Comparison of ENCODE assay signal across 27 cellular contexts in genomic region chr12:115886666-115887065, GRCh38.
"Had no signal": no experiment of that assay in that cellular context is flagged by ENCODE, and none has a peak within 500 bp of the region (broad histone marks: within the 10 kb centered on the region; RNA-seq: fewer than 3 reads in every experiment).

No MANE protein-coding gene starts in this region.

- H3K27ac ChIP-seq: brain microvascular endothelial cell, coronary artery, esophagus muscularis mucosa, foreskin keratinocyte, gastrocnemius medialis, heart left ventricle, VCaP had no signal

- ATAC-seq: activated CD4-positive, CD25-positive, alpha-beta regulatory T cell treated with anti-CD3 and anti-CD28 coated beads, Interleukin-2, amount 50 U/mL, for 24 hours; activated CD8-positive, alpha-beta T cell treated with anti-CD3 and anti-CD28 coated beads for 36 hours; activated T-cell treated with anti-CD3 and anti-CD28 coated beads, Interleukin-2, amount 50 U/mL, for 4 hours; activated T-helper 17 cell treated with anti-CD3 and anti-CD28 coated beads, Interleukin-2, amount 50 U/mL, for 72 hours; effector memory CD8-positive, alpha-beta T cell; foreskin keratinocyte; gastrocnemius medialis; heart left ventricle; WTC11 had no signal

- H3K36me3 ChIP-seq: brain microvascular endothelial cell, esophagus muscularis mucosa, gastrocnemius medialis, heart left ventricle had no signal

- DNase-seq: activated CD4-positive, alpha-beta T cell treated with anti-CD3 and anti-CD28 coated beads for 48 hours; activated CD4-positive, alpha-beta T cell treated with anti-CD3 and anti-CD28 coated beads, Interleukin-2, amount 50 U/mL, for 1 hour; activated CD4-positive, alpha-beta T cell treated with anti-CD3 and anti-CD28 coated beads, Interleukin-2, amount 50 U/mL, for 48 hours; activated CD8-positive, alpha-beta memory T cell treated with anti-CD3 and anti-CD28 coated beads for 24 hours; activated CD8-positive, alpha-beta T cell treated with anti-CD3 and anti-CD28 coated beads for 36 hours; activated effector memory CD4-positive, alpha-beta T cell treated with Interleukin-2 at 50 U/mL for 16 hours; activated gamma-delta T cell treated with Interleukin-2 at 50 U/mL for 16 hours; activated naive CD4-positive, alpha-beta T cell treated with anti-CD3 and anti-CD28 coated beads, Interleukin-2, amount 50 U/mL, for 16 hours; activated naive CD4-positive, alpha-beta T cell treated with Interleukin-2 at 50 U/mL for 16 hours; activated T-cell treated with anti-CD3 and anti-CD28 coated beads, Interleukin-2, amount 50 U/mL, for 4 hours; amniotic stem cell; anterior cingulate cortex; brain microvascular endothelial cell; effector CD4-positive, alpha-beta T cell; effector memory CD8-positive, alpha-beta T cell; erythroblast; foreskin keratinocyte; gastrocnemius medialis; glutamatergic neuron; heart left ventricle; T-helper 2 cell had no signal

- H3K9me3 ChIP-seq: esophagus muscularis mucosa, gastrocnemius medialis, heart left ventricle had no signal

- H3K4me3 ChIP-seq: coronary artery, esophagus muscularis mucosa, gastrocnemius medialis, heart left ventricle had no signal

- H3K27me3 ChIP-seq: brain microvascular endothelial cell had no signal

- H3K4me1 ChIP-seq: esophagus muscularis mucosa, foreskin keratinocyte, gastrocnemius medialis, heart left ventricle had no signal
